Comparison of ENCODE assay signal across 8 cellular contexts in the genomic region with DNA sequence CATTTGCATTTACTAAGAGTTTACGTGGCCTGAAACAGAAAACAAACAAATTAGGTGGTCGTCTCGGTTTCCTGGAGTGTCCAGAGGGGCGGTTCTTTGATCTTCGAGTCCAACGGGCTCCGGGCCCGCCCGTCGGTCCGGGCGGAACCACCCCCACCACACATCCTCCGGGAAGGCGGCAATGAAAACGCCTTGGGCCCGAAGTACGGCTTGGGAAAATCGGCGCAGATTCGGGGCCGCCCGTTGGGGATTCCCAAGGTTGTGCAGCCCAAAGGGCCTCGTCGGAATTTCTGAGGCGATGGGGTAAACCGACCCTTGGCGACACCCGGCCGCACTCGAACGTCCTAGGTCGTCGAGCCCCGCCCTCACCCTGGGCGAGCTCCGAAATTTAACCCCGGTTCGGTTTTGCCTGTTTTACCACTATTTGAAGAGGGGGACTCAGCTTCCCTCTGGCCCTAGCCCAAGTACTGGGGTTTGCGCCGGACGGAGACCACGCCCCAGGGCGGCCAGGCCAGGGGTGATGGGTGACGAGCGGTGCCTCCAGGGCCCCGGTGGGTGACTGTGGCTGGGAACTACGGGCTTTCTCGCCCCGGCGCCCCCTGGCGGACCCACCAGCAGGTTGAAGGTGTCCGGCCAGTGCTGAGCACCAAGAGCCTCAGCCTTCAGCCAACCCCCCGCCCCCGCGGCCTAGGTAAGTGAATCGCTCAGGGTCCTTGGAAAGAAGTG. TPM values are rescaled to one million over a fixed set of nuclear protein-coding genes. Genes with fewer than 3 reads are reported as not detected.
DNase-seq lines count a peak whose midpoint lies in the region; ATAC-seq, FAIRE-seq and TF ChIP-seq lines count a peak whose summit lies in the region.

No MANE protein-coding gene starts in this region.

- no peaks in the 10 kb centered on the region for H3K9me1 ChIP-seq in endothelial cell of umbilical vein (replicated peaks; ENCODE audit: control insufficient read depth, extremely low read depth, insufficient read depth, low read length)

- peak; percentile 67 for ATAC-seq in CD8-positive, alpha-beta T cell
- ATAC-seq in GM19452 (IDR thresholded peaks at IDR 0.05; ENCODE audit: unreplicated experiment) (peak; percentile 72), HG03565 (IDR thresholded peaks at IDR 0.05; ENCODE audit: unreplicated experiment) (peak; percentile 71)

- H3K9ac ChIP-seq in endothelial cell of umbilical vein (replicated peaks; ENCODE audit: extremely low read depth, insufficient read depth, low read length) = peak overlapping the region; percentile 66

- CTCF ChIA-PET in CD8-positive, alpha-beta T cell (lab: Charles Lee) = interaction anchor here (0.6 to 5.2 kb wide), 13 partner anchors 8 to 775 kb away, joined by 3 to 34 read pairs (median 4); a partner anchor contains a TSS
- CTCF ChIA-PET in endothelial cell of umbilical vein (lab: Charles Lee) = interaction anchor here (0.6 to 4.2 kb wide), 16 partner anchors 10 to 803 kb away, joined by 3 to 44 read pairs (median 4); a partner anchor contains a TSS

- H3K27me3 Mint-ChIP-seq in CD8-positive, alpha-beta T cell (ENCODE audit: low read depth) = no peaks in the 10 kb centered on the region

- peaks cover 18% of the 10 kb centered on the region for H3K4me1 ChIP-seq in CD8-positive, alpha-beta T cell (ENCODE audit: insufficient read depth, low read length)
- peaks cover 10% of the 10 kb centered on the region for H3K4me1 ChIP-seq in endothelial cell of umbilical vein (ENCODE audit: control insufficient read depth, extremely low read depth, insufficient read depth, low read length)

- peak; percentile 87 for FAIRE-seq in endothelial cell of umbilical vein (lab: Jason Lieb, UNC)

- BruUV-seq in endothelial cell of umbilical vein (replicated peaks; lab: Mats Ljungman, UMichigan) = no TSS peak

- H3K4me2 ChIP-seq in endothelial cell of umbilical vein (ENCODE audit: insufficient read depth, low read length) = peak overlapping the region; percentile 87

- peak overlapping the region; percentile 89 for H2AFZ ChIP-seq in endothelial cell of umbilical vein (ENCODE audit: low read depth, low read length)

- no peaks in the 10 kb centered on the region for H4K20me1 ChIP-seq in endothelial cell of umbilical vein (replicated peaks; ENCODE audit: control insufficient read depth, extremely low read depth, insufficient read depth, low read length)

- dilution Hi-C loops in endothelial cell of umbilical vein (cut with MboI; ENCODE audit: extremely low pct_ligation_motif_present, low sequenced_read_pairs) = no loop called here

- peaks cover 24% of the 10 kb centered on the region for H3K4me1 Mint-ChIP-seq in CD8-positive, alpha-beta T cell (ENCODE audit: low read depth)

- H3K27ac ChIP-seq in CD8-positive, alpha-beta T cell (ENCODE audit: low read depth, low read length) = no peak overlapping the region
- peak overlapping the region; percentile 42 for H3K27ac ChIP-seq in endothelial cell of umbilical vein (ENCODE audit: insufficient read depth, low read depth, low read length)

- no peaks in the 10 kb centered on the region for H3K9me3 ChIP-seq in CD8-positive, alpha-beta T cell (ENCODE audit: low read length)
- H3K9me3 ChIP-seq in endothelial cell of umbilical vein (replicated peaks; ENCODE audit: control insufficient read depth, insufficient read depth, low read length) = no peaks in the 10 kb centered on the region

- TF ChIP-seq CTCF in CD8-positive, alpha-beta T cell (IDR thresholded peaks at IDR 0.05) = peak; percentile 73
- peak; percentile 90 to 98 for TF ChIP-seq CTCF in endothelial cell of umbilical vein (IDR thresholded peaks at IDR 0.05; ENCODE audit: extremely low read depth in 1 of 2, insufficient read depth in 1 of 2, low read depth in 1 of 2, low read length in 2 of 2)

- H3K36me3 Mint-ChIP-seq in CD8-positive, alpha-beta T cell = peaks cover 39% of the 10 kb centered on the region

- peak; percentile 51 to 84 (median 74) for DNase-seq in CD8-positive, alpha-beta T cell
- peak; percentile 90 for DNase-seq in activated CD8-positive, alpha-beta memory T cell treated with anti-CD3 and anti-CD28 coated beads for 24 hours
- DNase-seq in endothelial cell of umbilical vein (ENCODE audit: low read depth, low spot score) (peak; percentile 77), mucosa of gallbladder (ENCODE audit: low spot score) (peak; percentile 83), NCI-H446 treated with DMSO at 0.1 percent for 48 hours (lab: John Stamatoyannopoulos, UW) (no peak)
- DNase-seq in stimulated activated CD8-positive, alpha-beta memory T cell treated with anti-CD3 and anti-CD28 coated beads, Interleukin-4, amount 100 ng/mL, for 48 hours = peak; percentile 91

- no peaks in the 10 kb centered on the region for H3K9me3 Mint-ChIP-seq in CD8-positive, alpha-beta T cell

- no peaks in the 10 kb centered on the region for H3K79me2 ChIP-seq in endothelial cell of umbilical vein (ENCODE audit: control insufficient read depth, insufficient read depth, low read length)

- no peaks in the 10 kb centered on the region for H3K27me3 ChIP-seq in CD8-positive, alpha-beta T cell (ENCODE audit: insufficient read depth, low read length)
- peaks cover 1 to 6% of the 10 kb centered on the region in 2 experiments for H3K27me3 ChIP-seq in endothelial cell of umbilical vein (ENCODE audit: control insufficient read depth in 2 of 2, insufficient read depth in 2 of 2, low read length in 2 of 2)

- H3K27ac Mint-ChIP-seq in CD8-positive, alpha-beta T cell = peak overlapping the region; percentile 41

- peaks cover 24% of the 10 kb centered on the region for H3K36me3 ChIP-seq in CD8-positive, alpha-beta T cell (ENCODE audit: insufficient read depth, low read length)
- H3K36me3 ChIP-seq in endothelial cell of umbilical vein (ENCODE audit: control insufficient read depth in 2 of 2, extremely low read depth in 1 of 2, insufficient read depth in 2 of 2, low read length in 2 of 2) = peaks cover 0 to 25% of the 10 kb centered on the region in 2 experiments

- peak overlapping the region; percentile 52 for H3K4me3 ChIP-seq in CD8-positive, alpha-beta T cell (ENCODE audit: low read depth, low read length)
- peak overlapping the region; percentile 37 to 58 (median 45) for H3K4me3 ChIP-seq in endothelial cell of umbilical vein (replicated peaks in 1 of 3; ENCODE audit: insufficient read depth in 1 of 3, low read depth in 1 of 3, low read length in 3 of 3)

- no peak for TF ChIP-seq POLR2A in endothelial cell of umbilical vein (IDR thresholded peaks at IDR 0.05; ENCODE audit: low read depth, low read length)

- POLR2A ChIA-PET in CD8-positive, alpha-beta T cell (lab: Charles Lee) = interaction anchor here (1.1 kb wide), 1 partner anchor 13 kb away, joined by 4 read pairs; a partner anchor contains a TSS
- POLR2A ChIA-PET in endothelial cell of umbilical vein (lab: Charles Lee) = interaction anchor here (1.7 kb wide), 1 partner anchor 13 kb away, joined by 5 read pairs; a partner anchor contains a TSS

- intact Hi-C loops in CD8-positive, alpha-beta T cell (cut with DNase I, micrococcal nuclease) = loop anchor here (2.0 to 5.0 kb wide), 4 partner anchors 104 to 1591 kb away; no protein-coding TSS in a partner anchor
- intact Hi-C loops in endothelial cell of umbilical vein (cut with micrococcal nuclease) = loop anchor here (1.0 to 5.0 kb wide), 4 partner anchors 13 to 256 kb away; a partner anchor contains a TSS

- H3K4me3 Mint-ChIP-seq in CD8-positive, alpha-beta T cell = peak overlapping the region; percentile 81

TF ChIP-seq in endothelial cell of umbilical vein, 7 proteins besides CTCF, POLR2A, EP300 and RAD21 (continues in another document):
- TF ChIP-seq POLR2AphosphoS5 (IDR thresholded peaks at IDR 0.05; ENCODE audit: insufficient read depth, low read depth, low read length) (peak; percentile 72), FOS (IDR thresholded peaks at IDR 0.05; ENCODE audit: borderline replicate concordance, insufficient read depth, low read length) (no peak), GATA2 (IDR thresholded peaks at IDR 0.05; ENCODE audit: insufficient read depth, insufficient read length, low read depth, low read length) (no peak), EZH2 (IDR thresholded peaks at IDR 0.05; ENCODE audit: borderline replicate concordance, low read depth, low read length, severe bottlenecking) (no peak), MYC (IDR thresholded peaks at IDR 0.05; ENCODE audit: low read depth, low read length) (no peak)

RNA-seq across cellular contexts. Expression of a gene that starts 1.9 kb away (rescaled TPM):
- total RNA-seq in CD8-positive, alpha-beta T cell = under 1 TPM; 0.22 to 0.36 TPM
- total RNA-seq in endothelial cell of umbilical vein (0.16 and 0.18 TPM in 2 replicates), mucosa of gallbladder (1.5 TPM)
- 0.10 and 0.12 TPM in 2 replicates for polyA plus RNA-seq in endothelial cell of umbilical vein
- 0.06 and 0.10 TPM in 2 replicates for polyA plus RNA-seq in endothelial cell of umbilical vein (2011; cell fraction: cytosol; rRNA removed)
- 0.14 and 0.17 TPM in 2 replicates for polyA plus RNA-seq in endothelial cell of umbilical vein (2011; cell fraction: nucleus; rRNA removed)
- 0.18 TPM in 1 of 2 replicates, not detected in the other for polyA plus RNA-seq in endothelial cell of umbilical vein (2012)
- not detected in 2 replicates for polyA minus RNA-seq in endothelial cell of umbilical vein
- polyA minus RNA-seq in endothelial cell of umbilical vein (2011; cell fraction: cytosol; rRNA and poly(A)+ RNA removed) = 0.72 TPM
- not detected in 2 replicates for polyA minus RNA-seq in endothelial cell of umbilical vein (2011; cell fraction: nucleus; rRNA and poly(A)+ RNA removed)

RNA-seq across cellular contexts. Expression of a gene that starts 13.1 kb away (rescaled TPM):
- total RNA-seq in CD8-positive, alpha-beta T cell = 10 to 100 TPM; 88.5 to 96.0 TPM
- total RNA-seq in endothelial cell of umbilical vein = 77.5 and 78.6 TPM in 2 replicates
- polyA plus RNA-seq in endothelial cell of umbilical vein = 57.2 and 61.1 TPM in 2 replicates
- 48.9 and 56.1 TPM in 2 replicates for polyA plus RNA-seq in endothelial cell of umbilical vein (2011; cell fraction: cytosol; rRNA removed)
- polyA plus RNA-seq in endothelial cell of umbilical vein (2011; cell fraction: nucleus; rRNA removed) = 239 and 274 TPM in 2 replicates
- 35.7 and 41.3 TPM in 2 replicates for polyA plus RNA-seq in endothelial cell of umbilical vein (2012)
- polyA minus RNA-seq in endothelial cell of umbilical vein = 51.8 and 55.2 TPM in 2 replicates
- 30.0 TPM for polyA minus RNA-seq in endothelial cell of umbilical vein (2011; cell fraction: cytosol; rRNA and poly(A)+ RNA removed)
- 53.7 and 69.7 TPM in 2 replicates for polyA minus RNA-seq in endothelial cell of umbilical vein (2011; cell fraction: nucleus; rRNA and poly(A)+ RNA removed)
- total RNA-seq in mucosa of gallbladder = 86.7 TPM

RNA-seq across cellular contexts. Expression of a gene that starts 19.3 kb away (rescaled TPM):
- 100 to 1,000 TPM; 107 to 119 TPM for total RNA-seq in CD8-positive, alpha-beta T cell
- total RNA-seq in endothelial cell of umbilical vein (64.4 and 66.9 TPM in 2 replicates), mucosa of gallbladder (92.2 TPM)
- 128 and 153 TPM in 2 replicates for polyA plus RNA-seq in endothelial cell of umbilical vein
- 53.5 and 68.2 TPM in 2 replicates for polyA plus RNA-seq in endothelial cell of umbilical vein (2011; cell fraction: cytosol; rRNA removed)
- 285 and 301 TPM in 2 replicates for polyA plus RNA-seq in endothelial cell of umbilical vein (2011; cell fraction: nucleus; rRNA removed)
- polyA plus RNA-seq in endothelial cell of umbilical vein (2012) = 36.6 and 36.7 TPM in 2 replicates
- polyA minus RNA-seq in endothelial cell of umbilical vein = 37.7 and 39.4 TPM in 2 replicates
- 25.9 TPM for polyA minus RNA-seq in endothelial cell of umbilical vein (2011; cell fraction: cytosol; rRNA and poly(A)+ RNA removed)
- 26.5 and 44.5 TPM in 2 replicates for polyA minus RNA-seq in endothelial cell of umbilical vein (2011; cell fraction: nucleus; rRNA and poly(A)+ RNA removed)
